In the genomic region with DNA sequence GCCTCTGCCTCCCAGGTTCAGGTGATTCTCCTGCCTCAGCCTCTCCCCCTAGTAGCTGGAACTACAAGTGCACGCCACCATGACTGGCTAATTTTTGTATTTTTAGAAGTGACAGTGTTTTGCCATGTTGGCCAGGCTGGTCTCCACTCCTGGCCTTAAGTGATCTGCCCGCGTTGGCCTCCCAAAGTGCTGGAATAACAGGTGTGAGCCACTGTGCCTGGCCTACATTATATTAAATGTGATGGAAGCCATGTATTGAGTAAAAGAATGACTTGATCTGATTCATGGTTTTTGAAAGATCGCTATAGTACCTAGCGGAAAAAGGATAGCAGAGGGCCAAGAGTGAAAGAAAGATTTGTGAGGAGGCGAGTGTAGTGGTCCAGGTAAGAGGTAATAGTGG, we compare ENCODE assay signal across 1 cellular context.
A peak's percentile ranks its signal among the peaks of the same experiment; 100 is the strongest.
TF ChIP-seq lines count a peak whose summit lies in the region.

No MANE protein-coding gene starts in this region.

TF ChIP-seq in K562, 482 proteins besides CTCF, POLR2A, EP300 and RAD21:
- TF ChIP-seq ZBTB11 (CRISPR knock-in tag; IDR thresholded peaks at IDR 0.05) (peak in 1 of 3 experiments; percentile 88; a peak in 2 of 6 replicates), MCM7 (IDR thresholded peaks at IDR 0.05) (no peak)
